Comparison of ENCODE assay signal across 9 cellular contexts in genomic region chr1:1355376-1355775, GRCh38. TPM values are rescaled to one million over a fixed set of nuclear protein-coding genes. Genes with fewer than 3 reads are reported as not detected.
DNase-seq lines count a peak whose midpoint lies in the region; ATAC-seq lines count a peak whose summit lies in the region.
"Had no signal": no experiment of that assay in that cellular context is flagged by ENCODE, and none has a peak within 500 bp of the region (broad histone marks: within the 10 kb centered on the region; RNA-seq: fewer than 3 reads in every experiment).

No MANE protein-coding gene starts in this region.

- H3K27me3 Mint-ChIP-seq in T-helper 17 cell = peaks cover 11% of the 10 kb centered on the region
- H3K27me3 Mint-ChIP-seq in stimulated activated naive B cell treated with anti-CD40 and anti-IgM and Interleukin-4, amounts not matched to agents 10 μg/mL and 1 μg/mL and 100 μg/mL, for 72 hours = peaks cover 50 to 68% of the 10 kb centered on the region in 2 donors
- H3K27me3 Mint-ChIP-seq in activated CD4-positive, alpha-beta T cell treated with anti-CD3 and anti-CD28 coated beads, Interleukin-2, amount 10 ng/mL, durations not matched to agents 24 days and 14 days = peaks cover 26% of the 10 kb centered on the region

- H3K4me1 Mint-ChIP-seq in T-helper 17 cell = peaks cover 21% of the 10 kb centered on the region
- H3K4me1 Mint-ChIP-seq in stimulated activated naive B cell treated with anti-CD40 and anti-IgM and Interleukin-4, amounts not matched to agents 10 μg/mL and 1 μg/mL and 100 μg/mL, for 72 hours = peaks cover 17 to 50% of the 10 kb centered on the region in 2 donors
- H3K4me1 Mint-ChIP-seq in activated CD4-positive, alpha-beta T cell treated with anti-CD3 and anti-CD28 coated beads, Interleukin-2, amount 10 ng/mL, durations not matched to agents 24 days and 14 days = peaks cover 14% of the 10 kb centered on the region

- H3K4me3 Mint-ChIP-seq in T-helper 17 cell = no peak overlapping the region
- H3K4me3 Mint-ChIP-seq in stimulated activated naive B cell treated with anti-CD40 and anti-IgM and Interleukin-4, amounts not matched to agents 10 μg/mL and 1 μg/mL and 100 μg/mL, for 72 hours = no peak overlapping the region
- no peak overlapping the region for H3K4me3 Mint-ChIP-seq in activated CD4-positive, alpha-beta T cell treated with anti-CD3 and anti-CD28 coated beads, Interleukin-2, amount 10 ng/mL, durations not matched to agents 24 days and 14 days
- H3K4me3 Mint-ChIP-seq: central memory CD8-positive, alpha-beta T cell had no signal

- intact Hi-C loops in left ventricle myocardium superior (cut with micrococcal nuclease) = no loop called here
- intact Hi-C loops in activated CD4-positive, alpha-beta T cell treated with anti-CD3 and anti-CD28 coated beads, Interleukin-2, amount 10 ng/mL, durations not matched to agents 24 days and 14 days (cut with micrococcal nuclease) = no loop called here

- no peaks in the 10 kb centered on the region for H3K9me3 ChIP-seq in T-helper 17 cell (ENCODE audit: control insufficient read depth, low read length, poor library complexity, severe bottlenecking)

- no peak overlapping the region for H3K27ac Mint-ChIP-seq in T-helper 17 cell
- H3K27ac Mint-ChIP-seq in stimulated activated naive B cell treated with anti-CD40 and anti-IgM and Interleukin-4, amounts not matched to agents 10 μg/mL and 1 μg/mL and 100 μg/mL, for 72 hours = no peak overlapping the region
- H3K27ac Mint-ChIP-seq in activated CD4-positive, alpha-beta T cell treated with anti-CD3 and anti-CD28 coated beads, Interleukin-2, amount 10 ng/mL, durations not matched to agents 24 days and 14 days = no peak overlapping the region

- no peaks in the 10 kb centered on the region for H3K9me3 Mint-ChIP-seq in stimulated activated naive B cell treated with anti-CD40 and anti-IgM and Interleukin-4, amounts not matched to agents 10 μg/mL and 1 μg/mL and 100 μg/mL, for 72 hours
- H3K9me3 Mint-ChIP-seq in activated CD4-positive, alpha-beta T cell treated with anti-CD3 and anti-CD28 coated beads, Interleukin-2, amount 10 ng/mL, durations not matched to agents 24 days and 14 days = no peaks in the 10 kb centered on the region
- H3K9me3 Mint-ChIP-seq: central memory CD8-positive, alpha-beta T cell had no signal

- H3K36me3 Mint-ChIP-seq in T-helper 17 cell (ENCODE audit: low read depth) = no peaks in the 10 kb centered on the region
- H3K36me3 Mint-ChIP-seq in stimulated activated naive B cell treated with anti-CD40 and anti-IgM and Interleukin-4, amounts not matched to agents 10 μg/mL and 1 μg/mL and 100 μg/mL, for 72 hours = peaks cover 1 to 5% of the 10 kb centered on the region in 2 donors
- H3K36me3 Mint-ChIP-seq in activated CD4-positive, alpha-beta T cell treated with anti-CD3 and anti-CD28 coated beads, Interleukin-2, amount 10 ng/mL, durations not matched to agents 24 days and 14 days (ENCODE audit: low read depth) = peaks cover 2% of the 10 kb centered on the region

- ATAC-seq in T-helper 17 cell (peak; percentile 20), left ventricle myocardium superior (no peak), GM21515 (IDR thresholded peaks at IDR 0.05; ENCODE audit: unreplicated experiment) (no peak)
- peak; percentile 33 to 38 for ATAC-seq in stimulated activated naive B cell treated with anti-CD40 and anti-IgM and Interleukin-4, amounts not matched to agents 10 μg/mL and 1 μg/mL and 100 μg/mL, for 72 hours (replicated peaks)

- DNase-seq in NCI-H345 (lab: John Stamatoyannopoulos, UW) = peak; percentile 40
- no peak for DNase-seq in NCI-H345 treated with DMSO at 0.1 percent for 48 hours (lab: John Stamatoyannopoulos, UW; ENCODE audit: unreplicated experiment)
- peak in 1 of 3 donors; percentile 5 for DNase-seq in T-helper 17 cell
- DNase-seq in left ventricle myocardium superior = peak; percentile 74
- DNase-seq in stimulated activated naive B cell treated with anti-CD40 and anti-IgM and Interleukin-4, amounts not matched to agents 10 μg/mL and 1 μg/mL and 100 μg/mL, for 72 hours = no peak
- DNase-seq in activated CD4-positive, alpha-beta T cell treated with anti-CD3 and anti-CD28 coated beads, Interleukin-2, amount 10 ng/mL, durations not matched to agents 24 days and 14 days = no peak
- DNase-seq in amniotic stem cell (lab: John Stamatoyannopoulos, UW) = no peak

RNA-seq across cellular contexts. Expression of gene MXRA8, which starts 3.0 kb away (rescaled TPM):
- total RNA-seq in T-helper 17 cell (1 to 10 TPM in 1 of 2 donors, under 1 TPM in 1; 0.42 to 1.0 TPM), left ventricle myocardium superior (16.8 TPM)
- total RNA-seq in activated CD4-positive, alpha-beta T cell treated with anti-CD3 and anti-CD28 coated beads, Interleukin-2, amount 10 ng/mL, durations not matched to agents 24 days and 14 days = 0.24 and 0.75 TPM in 2 replicates

RNA-seq across cellular contexts. Expression of gene DVL1, which starts 6.2 kb away (rescaled TPM):
- 10 to 100 TPM; 41.0 to 45.8 TPM for total RNA-seq in T-helper 17 cell
- 144 TPM for total RNA-seq in left ventricle myocardium superior
- 63.2 and 65.9 TPM in 2 replicates for total RNA-seq in activated CD4-positive, alpha-beta T cell treated with anti-CD3 and anti-CD28 coated beads, Interleukin-2, amount 10 ng/mL, durations not matched to agents 24 days and 14 days

RNA-seq across cellular contexts. Expression of gene AURKAIP1, which starts 19.6 kb away (rescaled TPM):
- 10 to 100 TPM; 58.3 to 62.6 TPM for total RNA-seq in T-helper 17 cell
- total RNA-seq in left ventricle myocardium superior = 268 TPM
- 142 and 146 TPM in 2 replicates for total RNA-seq in activated CD4-positive, alpha-beta T cell treated with anti-CD3 and anti-CD28 coated beads, Interleukin-2, amount 10 ng/mL, durations not matched to agents 24 days and 14 days

RNA-seq across cellular contexts. Expression of gene TAS1R3, which starts 24.3 kb away (rescaled TPM):
- total RNA-seq in T-helper 17 cell = under 1 TPM; 0.72 to 0.96 TPM
- 0.57 TPM for total RNA-seq in left ventricle myocardium superior
- 0.28 and 0.38 TPM in 2 replicates for total RNA-seq in activated CD4-positive, alpha-beta T cell treated with anti-CD3 and anti-CD28 coated beads, Interleukin-2, amount 10 ng/mL, durations not matched to agents 24 days and 14 days

RNA-seq across cellular contexts. Expression of gene CPTP, which starts 30.8 kb away (rescaled TPM):
- 10 to 100 TPM; 14.3 to 15.7 TPM for total RNA-seq in T-helper 17 cell
- 112 TPM for total RNA-seq in left ventricle myocardium superior
- 11.5 and 12.3 TPM in 2 replicates for total RNA-seq in activated CD4-positive, alpha-beta T cell treated with anti-CD3 and anti-CD28 coated beads, Interleukin-2, amount 10 ng/mL, durations not matched to agents 24 days and 14 days

Comparison
In these comparisons a context has a peak if more than half of its experiments do, and no peak if none do; other contexts are left out.
1. DNase-seq: peak in NCI-H345 (single experiment) and left ventricle myocardium superior (single experiment); none in NCI-H345 treated with DMSO at 0.1 percent for 48 hours (single experiment), stimulated activated naive B cell treated with anti-CD40 and anti-IgM and Interleukin-4, amounts not matched to agents 10 μg/mL and 1 μg/mL and 100 μg/mL, for 72 hours (single experiment), activated CD4-positive, alpha-beta T cell treated with anti-CD3 and anti-CD28 coated beads, Interleukin-2, amount 10 ng/mL, durations not matched to agents 24 days and 14 days (single experiment) and amniotic stem cell (single experiment).
2. ATAC-seq: peak in T-helper 17 cell (single experiment) and stimulated activated naive B cell treated with anti-CD40 and anti-IgM and Interleukin-4, amounts not matched to agents 10 μg/mL and 1 μg/mL and 100 μg/mL, for 72 hours (2 of 2); none in left ventricle myocardium superior (single experiment) and GM21515 (single experiment).